Comparison of ENCODE assay signal across 8 cellular contexts in genomic region chr7:5679741-5680473, GRCh38.
DNase-seq lines count a peak whose midpoint lies in the region; ATAC-seq, FAIRE-seq and TF ChIP-seq lines count a peak whose summit lies in the region.

No MANE protein-coding gene starts in this region.

- peaks cover 0 to 4% of the 10 kb centered on the region in 2 donors for H3K36me3 ChIP-seq in body of pancreas (replicated peaks in 1 of 2; ENCODE audit: insufficient read depth in 1 of 2, low read depth in 2 of 2)
- H3K36me3 ChIP-seq in vagina = no peaks in the 10 kb centered on the region

- H3K4me1 ChIP-seq in body of pancreas (no peaks in the 10 kb centered on the region), vagina (peaks cover 17% of the 10 kb centered on the region)

- H3K27me3 ChIP-seq in body of pancreas (no peaks in the 10 kb centered on the region), vagina (no peaks in the 10 kb centered on the region)

- 76 to 83% methylated on average over 19 of the region's 19 CpGs for WGBS in body of pancreas, 2 donors

- H3K9me3 Mint-ChIP-seq in neural crest cell = no peaks in the 10 kb centered on the region

- H3K27me3 Mint-ChIP-seq in neural crest cell (ENCODE audit: low read depth) = no peaks in the 10 kb centered on the region

- no peak overlapping the region for H3K4me3 Mint-ChIP-seq in neural crest cell

- DNase-seq in body of pancreas (peak in 2 of 4 donors; percentile 35 to 75), neural crest cell (ENCODE audit: low read depth, low spot score) (no peak), cerebellar nuclear complex (lab: John Stamatoyannopoulos, UW) (no peak), vagina (ENCODE audit: extremely low spot score in 2 of 2) (no peak), coronary artery (ENCODE audit: low spot score) (no peak), RCC 7860 (ENCODE audit: low spot score) (no peak)

- TF ChIP-seq CTCF in body of pancreas (IDR thresholded peaks at IDR 0.05) (no peak), neural crest cell (conservative IDR thresholded peaks at IDR 0.05) (no peak), vagina (IDR thresholded peaks at IDR 0.05) (no peak), coronary artery (IDR thresholded peaks at IDR 0.05) (no peak)

- H3K27ac ChIP-seq in body of pancreas (peak overlapping the region in 2 of 4 donors; percentile 22 to 33), vagina (no peak overlapping the region), coronary artery (peak overlapping the region in 1 of 2 donors; percentile 68)

- ATAC-seq in GM18511 (IDR thresholded peaks at IDR 0.05; ENCODE audit: unreplicated experiment) (peak; percentile 69), HG02938 (IDR thresholded peaks at IDR 0.05; ENCODE audit: unreplicated experiment) (peak; percentile 75), body of pancreas (peak; percentile 16)

- H3K4me3 ChIP-seq in body of pancreas (no peak overlapping the region), vagina (no peak overlapping the region), coronary artery (no peak overlapping the region)

- TF ChIP-seq POLR2A in body of pancreas (IDR thresholded peaks at IDR 0.05) (peak in 1 of 3 donors; percentile 28), vagina (IDR thresholded peaks at IDR 0.05) (no peak)

- H3K4me1 Mint-ChIP-seq in neural crest cell = peaks cover 47% of the 10 kb centered on the region

- H3K27ac Mint-ChIP-seq in neural crest cell (ENCODE audit: unreplicated experiment) = peak overlapping the region; percentile 47

- H3K9me3 ChIP-seq in body of pancreas (no peaks in the 10 kb centered on the region), vagina (no peaks in the 10 kb centered on the region)

- intact Hi-C loops in body of pancreas (cut with DNase I) = loop anchor here (10.0 kb wide), 1 partner anchor 185 kb away; no protein-coding TSS in a partner anchor
- intact Hi-C loops in vagina (cut with DNase I) = no loop called here

- H3K36me3 Mint-ChIP-seq in neural crest cell (ENCODE audit: low read depth) = no peaks in the 10 kb centered on the region

- FAIRE-seq in RCC 7860 (lab: Jason Lieb, UNC) = no peak

Comparison
In these comparisons a context has a peak if more than half of its experiments do, and no peak if none do; other contexts are left out.
1. ATAC-seq: peak in every context shown above with its lines; median percentile 75 in HG02938; 69 in GM18511; 16 in body of pancreas.